Comparison of ENCODE assay signal across 16 cellular contexts in the genomic region with DNA sequence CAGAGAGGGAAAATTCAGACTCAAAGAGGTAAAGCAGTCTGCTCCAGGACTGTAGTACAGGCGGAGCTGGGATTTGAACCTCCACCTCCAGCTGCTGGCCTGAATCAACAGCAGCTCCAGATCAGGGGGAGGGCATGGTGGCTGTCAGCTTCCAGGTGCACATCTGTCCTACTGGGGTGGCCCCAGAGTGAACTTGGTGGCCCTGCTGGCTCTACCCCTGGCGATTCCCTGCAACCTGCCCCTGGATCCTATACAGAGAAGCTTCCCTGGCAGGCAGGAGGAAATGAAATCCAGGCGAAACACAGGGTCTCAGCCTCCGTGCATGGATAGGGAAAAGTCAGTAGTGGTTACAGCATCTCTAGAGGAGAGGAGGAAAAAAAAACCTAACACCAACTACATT.
DNase-seq lines count a peak whose midpoint lies in the region; ATAC-seq and TF ChIP-seq lines count a peak whose summit lies in the region.
"Had no signal": no experiment of that assay in that cellular context is flagged by ENCODE, and none has a peak within 500 bp of the region (broad histone marks: within the 10 kb centered on the region; RNA-seq: fewer than 3 reads in every experiment).

No MANE protein-coding gene starts in this region.

- H3K27ac Mint-ChIP-seq in activated CD8-positive, alpha-beta memory T cell treated with anti-CD3 and anti-CD28 coated beads, Interleukin-2, amount 10 ng/mL, durations not matched to agents 7 days and 5 days = no peak overlapping the region
- H3K27ac Mint-ChIP-seq in type B pancreatic cell = no peak overlapping the region
- H3K27ac Mint-ChIP-seq: CD14-positive monocyte had no signal

- ATAC-seq in activated CD8-positive, alpha-beta memory T cell treated with anti-CD3 and anti-CD28 coated beads, Interleukin-2, amount 10 ng/mL, durations not matched to agents 7 days and 5 days = no peak
- no peak for ATAC-seq in left lobe of liver
- ATAC-seq in HG03354 (IDR thresholded peaks at IDR 0.05; ENCODE audit: poor library complexity, severe bottlenecking, unreplicated experiment) = no peak
- ATAC-seq in GM19455 (IDR thresholded peaks at IDR 0.05; ENCODE audit: unreplicated experiment) = no peak
- ATAC-seq: heart right ventricle had no signal

- H3K36me3 Mint-ChIP-seq in activated CD8-positive, alpha-beta memory T cell treated with anti-CD3 and anti-CD28 coated beads, Interleukin-2, amount 10 ng/mL, durations not matched to agents 7 days and 5 days = no peaks in the 10 kb centered on the region
- H3K36me3 Mint-ChIP-seq in type B pancreatic cell = no peaks in the 10 kb centered on the region
- H3K36me3 Mint-ChIP-seq: activated naive CD4-positive, alpha-beta T cell treated with anti-CD3 and anti-CD28 coated beads, Interleukin-2, amount 50 U/mL, for 24 hours; CD14-positive monocyte had no signal

- no peaks in the 10 kb centered on the region for H3K9me3 Mint-ChIP-seq in activated CD8-positive, alpha-beta memory T cell treated with anti-CD3 and anti-CD28 coated beads, Interleukin-2, amount 10 ng/mL, durations not matched to agents 7 days and 5 days (ENCODE audit: low read depth)
- no peaks in the 10 kb centered on the region for H3K9me3 Mint-ChIP-seq in type B pancreatic cell
- H3K9me3 Mint-ChIP-seq: activated naive CD4-positive, alpha-beta T cell treated with anti-CD3 and anti-CD28 coated beads, Interleukin-2, amount 50 U/mL, for 24 hours had no signal

- H3K27me3 Mint-ChIP-seq in activated CD8-positive, alpha-beta memory T cell treated with anti-CD3 and anti-CD28 coated beads, Interleukin-2, amount 10 ng/mL, durations not matched to agents 7 days and 5 days = peaks cover 69% of the 10 kb centered on the region
- peaks cover 33% of the 10 kb centered on the region for H3K27me3 Mint-ChIP-seq in type B pancreatic cell

- DNase-seq in activated CD8-positive, alpha-beta memory T cell treated with anti-CD3 and anti-CD28 coated beads for 24 hours = peak; percentile 37
- DNase-seq in activated CD8-positive, alpha-beta memory T cell treated with anti-CD3 and anti-CD28 coated beads, Interleukin-2, amount 10 ng/mL, durations not matched to agents 7 days and 5 days = no peak
- DNase-seq in NCI-H69 (lab: John Stamatoyannopoulos, UW) (peak; percentile 76), left lobe of liver (ENCODE audit: low spot score) (peak; percentile 18), type B pancreatic cell (ENCODE audit: extremely low spot score, unreplicated experiment) (peak; percentile 42)
- no peak for DNase-seq in effector CD4-positive, alpha-beta T cell
- DNase-seq: ACHN; activated CD4-positive, alpha-beta T cell treated with anti-CD3 and anti-CD28 coated beads for 1 hour; heart right ventricle; NK-92 treated with Interleukin-12 subunit alpha and Interleukin-12 subunit beta, amount 100 ng/mL, for 24 hours; small intestine; stimulated activated CD4-positive, alpha-beta T cell treated with anti-CD3 and anti-CD28 coated beads, Interleukin-4, amount 100 ng/mL, for 24 hours had no signal

- H3K4me1 Mint-ChIP-seq in activated CD8-positive, alpha-beta memory T cell treated with anti-CD3 and anti-CD28 coated beads, Interleukin-2, amount 10 ng/mL, durations not matched to agents 7 days and 5 days = peaks cover under 1% of the 10 kb centered on the region
- peaks cover 42% of the 10 kb centered on the region for H3K4me1 Mint-ChIP-seq in type B pancreatic cell (ENCODE audit: unreplicated experiment)

- no peak for TF ChIP-seq CTCF in type B pancreatic cell (conservative IDR thresholded peaks at IDR 0.05)

- H3K4me3 Mint-ChIP-seq in activated CD8-positive, alpha-beta memory T cell treated with anti-CD3 and anti-CD28 coated beads, Interleukin-2, amount 10 ng/mL, durations not matched to agents 7 days and 5 days = no peak overlapping the region
- peak overlapping the region; percentile 55 for H3K4me3 Mint-ChIP-seq in type B pancreatic cell
- H3K4me3 Mint-ChIP-seq: activated naive CD4-positive, alpha-beta T cell treated with anti-CD3 and anti-CD28 coated beads, Interleukin-2, amount 50 U/mL, for 24 hours had no signal

- CTCF ChIA-PET in activated CD8-positive, alpha-beta memory T cell treated with anti-CD3 and anti-CD28 coated beads, Interleukin-2, amount 10 ng/mL, durations not matched to agents 7 days and 5 days (lab: Charles Lee) = interaction anchor here (0.6 kb wide), 1 partner anchor 83 kb away, joined by 3 read pairs; no protein-coding TSS in a partner anchor

Comparison
In these comparisons a context has a peak if more than half of its experiments do, and no peak if none do; other contexts are left out.
1. DNase-seq: peak in activated CD8-positive, alpha-beta memory T cell treated with anti-CD3 and anti-CD28 coated beads for 24 hours (single experiment), NCI-H69 (single experiment), left lobe of liver (single experiment) and type B pancreatic cell (single experiment); none in activated CD8-positive, alpha-beta memory T cell treated with anti-CD3 and anti-CD28 coated beads, Interleukin-2, amount 10 ng/mL, durations not matched to agents 7 days and 5 days (single experiment) and effector CD4-positive, alpha-beta T cell (single experiment).